Comparison of ENCODE assay signal across 4 cellular contexts in the genomic region with DNA sequence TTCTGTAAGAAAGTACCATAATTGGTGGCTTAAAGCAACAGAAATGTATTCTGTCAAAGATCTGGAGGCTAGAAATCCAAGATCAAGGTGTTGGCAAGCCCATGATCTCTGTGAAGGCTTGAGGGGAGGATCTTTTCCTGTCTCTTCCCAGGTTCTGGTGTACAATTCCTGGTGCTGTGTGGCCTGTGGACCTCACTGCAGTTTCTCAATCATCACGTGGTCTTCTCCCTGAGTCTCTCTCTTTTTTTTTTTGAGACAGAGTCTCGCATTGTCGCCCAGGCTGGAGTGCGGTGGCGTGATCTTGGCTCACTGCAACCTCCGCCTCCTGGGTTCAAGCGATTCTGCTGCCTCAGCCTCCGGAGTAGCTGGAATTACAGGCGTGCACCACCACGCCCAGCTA. TPM values are rescaled to one million over a fixed set of nuclear protein-coding genes. Genes with fewer than 3 reads are reported as not detected.
"Had no signal": no experiment of that assay in that cellular context is flagged by ENCODE, and none has a peak within 500 bp of the region (broad histone marks: within the 10 kb centered on the region; RNA-seq: fewer than 3 reads in every experiment).

No MANE protein-coding gene starts in this region.

RNA-seq across cellular contexts. Expression of a gene that starts 12.7 kb away (rescaled TPM):
- total RNA-seq: progenitor cell of endocrine pancreas, smooth muscle cell had no signal
- polyA plus RNA-seq: naive thymus-derived CD4-positive, alpha-beta T cell; naive thymus-derived CD8-positive, alpha-beta T cell had no signal

RNA-seq across cellular contexts. Expression of a gene that starts 52.2 kb away (rescaled TPM):
- polyA plus RNA-seq: naive thymus-derived CD4-positive, alpha-beta T cell had no signal
